In the genomic region with DNA sequence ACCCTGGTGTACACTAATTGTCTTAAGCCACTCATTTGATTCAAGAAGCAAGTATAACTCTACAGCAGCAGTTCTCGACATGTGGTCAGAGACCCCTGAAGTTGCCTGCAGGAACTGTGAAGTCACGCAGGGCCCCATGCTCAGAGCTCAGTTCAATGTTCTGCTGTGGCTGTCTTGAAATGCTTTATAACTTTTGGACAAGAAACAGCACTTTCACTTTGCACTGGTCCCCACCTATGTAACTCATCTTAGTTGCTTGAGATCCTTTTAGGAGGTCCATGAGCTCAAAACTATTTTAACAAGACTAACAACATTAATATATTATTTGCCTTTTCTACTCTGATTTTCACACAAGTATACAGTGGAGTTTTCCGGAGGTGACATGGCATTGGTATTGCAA, we compare ENCODE assay signal across 17 cellular contexts.
DNase-seq lines count a peak whose midpoint lies in the region; ATAC-seq and TF ChIP-seq lines count a peak whose summit lies in the region.
"Had no signal": no experiment of that assay in that cellular context is flagged by ENCODE, and none has a peak within 500 bp of the region (broad histone marks: within the 10 kb centered on the region; RNA-seq: fewer than 3 reads in every experiment).

No MANE protein-coding gene starts in this region.

- H3K9me3 ChIP-seq in PC-3 (ENCODE audit: low read length), result no peaks in the 10 kb centered on the region
- H3K9me3 ChIP-seq: colonic mucosa, prostate gland, uterus had no signal

- peaks cover 33% of the 10 kb centered on the region for H3K4me1 ChIP-seq in PC-3 (ENCODE audit: insufficient read depth, low read length)
- H3K4me1 ChIP-seq: prostate gland, uterus had no signal

- no peak overlapping the region for H3K4me3 ChIP-seq in PC-3 (ENCODE audit: low read length)
- no peak overlapping the region for H3K4me3 ChIP-seq in fibroblast of pulmonary artery (replicated peaks; ENCODE audit: low read depth, low read length)
- H3K4me3 ChIP-seq: colonic mucosa, prostate gland, uterus had no signal

- no peaks in the 10 kb centered on the region for H4K20me1 ChIP-seq in PC-3 (ENCODE audit: low read length)

- H3K9ac ChIP-seq in PC-3 (ENCODE audit: low read length), result no peak overlapping the region

- no peak for TF ChIP-seq CTCF in PC-3 (conservative IDR thresholded peaks at IDR 0.05; ENCODE audit: low read depth, low read length)
- TF ChIP-seq CTCF in fibroblast of pulmonary artery (IDR thresholded peaks at IDR 0.05; ENCODE audit: low read length, missing control alignments), result no peak

- H3K36me3 ChIP-seq in PC-3 (ENCODE audit: low read depth, low read length), result no peaks in the 10 kb centered on the region
- H3K36me3 ChIP-seq: colonic mucosa, prostate gland, uterus had no signal

- ATAC-seq in activated T-cell treated with anti-CD3 and anti-CD28 coated beads, Interleukin-2, amount 50 U/mL, for 4 hours, result no peak
- ATAC-seq in PC-3, result no peak
- ATAC-seq in stimulated activated naive CD8-positive, alpha-beta T cell treated with anti-CD3 and anti-CD28 coated beads, Interleukin-15, amount 100 ng/mL, for 72 hours, result peak; percentile 18
- ATAC-seq: HCT116, Panc1 had no signal

- intact Hi-C loops in PC-3 (cut with micrococcal nuclease), result no loop called here

- H3K27ac ChIP-seq in PC-3 (ENCODE audit: low read length), result no peak overlapping the region
- H3K27ac ChIP-seq: colonic mucosa, prostate gland, uterus had no signal

- H3K79me2 ChIP-seq in PC-3 (ENCODE audit: low read length), result no peaks in the 10 kb centered on the region

- H3K4me3 Mint-ChIP-seq in activated T-cell treated with anti-CD3 and anti-CD28 coated beads, Interleukin-2, amount 50 U/mL, for 4 hours, result peak overlapping the region; percentile 32
- H3K4me3 Mint-ChIP-seq in activated T-cell treated with anti-CD3 and anti-CD28 coated beads, Interleukin-2, amount 50 U/mL, for 24 hours, result no peak overlapping the region
- no peak overlapping the region for H3K4me3 Mint-ChIP-seq in stimulated activated naive CD8-positive, alpha-beta T cell treated with anti-CD3 and anti-CD28 coated beads, Interleukin-15, amount 100 ng/mL, for 72 hours
- H3K4me3 Mint-ChIP-seq: activated naive CD8-positive, alpha-beta T cell treated with anti-CD3 and anti-CD28 coated beads for 36 hours had no signal

- POLR2A ChIA-PET in PC-3 (lab: Charles Lee; ENCODE audit: unreplicated experiment), result no interaction called here

- BruUV-seq in PC-3 (replicated peaks; lab: Mats Ljungman, UMichigan), result no TSS peak

- no peak overlapping the region for H3K27ac Mint-ChIP-seq in activated T-cell treated with anti-CD3 and anti-CD28 coated beads, Interleukin-2, amount 50 U/mL, for 24 hours
- no peak overlapping the region for H3K27ac Mint-ChIP-seq in stimulated activated naive CD8-positive, alpha-beta T cell treated with anti-CD3 and anti-CD28 coated beads, Interleukin-15, amount 100 ng/mL, for 72 hours
- H3K27ac Mint-ChIP-seq: activated naive CD8-positive, alpha-beta T cell treated with anti-CD3 and anti-CD28 coated beads for 36 hours had no signal

- CTCF ChIA-PET in PC-3 (lab: Charles Lee), result no interaction called here

- no peaks in the 10 kb centered on the region for H3K9me2 ChIP-seq in PC-3 (replicated peaks; ENCODE audit: low read length)

- H3K4me1 Mint-ChIP-seq in activated T-cell treated with anti-CD3 and anti-CD28 coated beads, Interleukin-2, amount 50 U/mL, for 4 hours (ENCODE audit: low read depth), result peaks cover 64% of the 10 kb centered on the region
- H3K4me1 Mint-ChIP-seq in activated T-cell treated with anti-CD3 and anti-CD28 coated beads, Interleukin-2, amount 50 U/mL, for 24 hours (ENCODE audit: low read depth), result peaks cover 54% of the 10 kb centered on the region
- peaks cover 50% of the 10 kb centered on the region for H3K4me1 Mint-ChIP-seq in stimulated activated naive CD8-positive, alpha-beta T cell treated with anti-CD3 and anti-CD28 coated beads, Interleukin-15, amount 100 ng/mL, for 72 hours

- no peaks in the 10 kb centered on the region for H3K36me3 Mint-ChIP-seq in activated T-cell treated with anti-CD3 and anti-CD28 coated beads, Interleukin-2, amount 50 U/mL, for 4 hours (ENCODE audit: insufficient read depth)
- no peaks in the 10 kb centered on the region for H3K36me3 Mint-ChIP-seq in activated T-cell treated with anti-CD3 and anti-CD28 coated beads, Interleukin-2, amount 50 U/mL, for 24 hours (ENCODE audit: low read depth)
- H3K36me3 Mint-ChIP-seq: activated naive CD8-positive, alpha-beta T cell treated with anti-CD3 and anti-CD28 coated beads for 36 hours had no signal

- H3F3A ChIP-seq in PC-3 (ENCODE audit: low read length, unreplicated experiment), result no peaks in the 10 kb centered on the region

- no peak overlapping the region for H2AFZ ChIP-seq in PC-3 (ENCODE audit: low read length)

- H3K27me3 Mint-ChIP-seq in activated T-cell treated with anti-CD3 and anti-CD28 coated beads, Interleukin-2, amount 50 U/mL, for 4 hours (ENCODE audit: low read depth), result peaks cover 10% of the 10 kb centered on the region
- H3K27me3 Mint-ChIP-seq in activated T-cell treated with anti-CD3 and anti-CD28 coated beads, Interleukin-2, amount 50 U/mL, for 24 hours, result peaks cover 42% of the 10 kb centered on the region
- peaks cover 87% of the 10 kb centered on the region for H3K27me3 Mint-ChIP-seq in stimulated activated naive CD8-positive, alpha-beta T cell treated with anti-CD3 and anti-CD28 coated beads, Interleukin-15, amount 100 ng/mL, for 72 hours

- H3K9me3 Mint-ChIP-seq in activated T-cell treated with anti-CD3 and anti-CD28 coated beads, Interleukin-2, amount 50 U/mL, for 4 hours, result no peaks in the 10 kb centered on the region
- H3K9me3 Mint-ChIP-seq in activated T-cell treated with anti-CD3 and anti-CD28 coated beads, Interleukin-2, amount 50 U/mL, for 24 hours, result no peaks in the 10 kb centered on the region
- H3K9me3 Mint-ChIP-seq in stimulated activated naive CD8-positive, alpha-beta T cell treated with anti-CD3 and anti-CD28 coated beads, Interleukin-15, amount 100 ng/mL, for 72 hours, result no peaks in the 10 kb centered on the region
- H3K9me3 Mint-ChIP-seq: activated naive CD8-positive, alpha-beta T cell treated with anti-CD3 and anti-CD28 coated beads for 36 hours had no signal

- H3K4me2 ChIP-seq in PC-3 (ENCODE audit: low read length), result peak overlapping the region; percentile 10; the same call in 1 of the 2 replicates

- DNase-seq in activated T-cell treated with anti-CD3 and anti-CD28 coated beads, Interleukin-2, amount 50 U/mL, for 4 hours, result no peak
- DNase-seq in activated T-cell treated with anti-CD3 and anti-CD28 coated beads, Interleukin-2, amount 50 U/mL, for 24 hours, result no peak
- DNase-seq in PC-3, result no peak
- peak; percentile 10 for DNase-seq in fibroblast of pulmonary artery (ENCODE audit: low read depth)
- no peak for DNase-seq in stimulated activated naive CD8-positive, alpha-beta T cell treated with anti-CD3 and anti-CD28 coated beads, Interleukin-15, amount 100 ng/mL, for 72 hours
- DNase-seq in inferior parietal cortex (ENCODE audit: extremely low spot score), result no peak
- DNase-seq in GDM1 (lab: John Stamatoyannopoulos, UW), result no peak
- no peak for DNase-seq in NCI-H345 treated with DMSO at 0.1 percent for 48 hours (lab: John Stamatoyannopoulos, UW; ENCODE audit: unreplicated experiment)
- DNase-seq: activated naive CD8-positive, alpha-beta T cell treated with anti-CD3 and anti-CD28 coated beads for 36 hours; colonic mucosa; NCI-H1092; NCI-H446; stimulated activated CD8-positive, alpha-beta memory T cell treated with anti-CD3 and anti-CD28 coated beads, Interleukin-4, amount 100 ng/mL, for 48 hours; uterus had no signal

- H3K27me3 ChIP-seq in PC-3 (ENCODE audit: low read length), result no peaks in the 10 kb centered on the region
- H3K27me3 ChIP-seq: colonic mucosa, uterus had no signal
